Comparison of ENCODE assay signal across 14 cellular contexts in genomic region chr17:76277300-76278267, GRCh38. TPM values are rescaled to one million over a fixed set of nuclear protein-coding genes. Genes with fewer than 3 reads are reported as not detected.
DNase-seq lines count a peak whose midpoint lies in the region; ATAC-seq and TF ChIP-seq lines count a peak whose summit lies in the region.
"Had no signal": no experiment of that assay in that cellular context is flagged by ENCODE, and none has a peak within 500 bp of the region (broad histone marks: within the 10 kb centered on the region; RNA-seq: fewer than 3 reads in every experiment).

No MANE protein-coding gene starts in this region.

- TF ChIP-seq RAD21 in HCT116 (IDR thresholded peaks at IDR 0.05; ENCODE audit: low read depth) = no peak

- ATAC-seq in HCT116 (no peak), GM21381 (IDR thresholded peaks at IDR 0.05; ENCODE audit: unreplicated experiment) (no peak)
- ATAC-seq in naive thymus-derived CD4-positive, alpha-beta T cell = no peak

- no peak for TF ChIP-seq CTCF in HCT116 (IDR thresholded peaks at IDR 0.05 in 2 of 3, conservative IDR thresholded peaks at IDR 0.05 in 1 of 3; ENCODE audit: borderline replicate concordance in 1 of 3, insufficient read depth in 1 of 3, low read depth in 2 of 3, low read length in 2 of 3)
- no peak for TF ChIP-seq CTCF in Calu3 (IDR thresholded peaks at IDR 0.05; ENCODE audit: unreplicated experiment)

- BruUV-seq in HCT116 (replicated peaks; lab: Mats Ljungman, UMichigan) = no TSS peak
- no TSS peak for BruUV-seq in Calu3 (replicated peaks; lab: Mats Ljungman, UMichigan)

- H3K9ac ChIP-seq in HCT116 (ENCODE audit: low read length) = no peak overlapping the region

- no peaks in the 10 kb centered on the region for H3K36me3 Mint-ChIP-seq in activated CD4-positive, alpha-beta T cell treated with anti-CD3 and anti-CD28 coated beads, Interleukin-2, amount 10 ng/mL, durations not matched to agents 7 days and 5 days (ENCODE audit: low read depth)
- no peaks in the 10 kb centered on the region for H3K36me3 Mint-ChIP-seq in naive thymus-derived CD4-positive, alpha-beta T cell
- H3K36me3 Mint-ChIP-seq in Calu3 (ENCODE audit: insufficient read depth, unreplicated experiment) = peaks cover 30% of the 10 kb centered on the region

- H3K9me3 Mint-ChIP-seq in activated CD4-positive, alpha-beta T cell treated with anti-CD3 and anti-CD28 coated beads, Interleukin-2, amount 10 ng/mL, durations not matched to agents 7 days and 5 days = no peaks in the 10 kb centered on the region
- H3K9me3 Mint-ChIP-seq in naive thymus-derived CD4-positive, alpha-beta T cell = no peaks in the 10 kb centered on the region
- H3K9me3 Mint-ChIP-seq in Calu3 (ENCODE audit: low read depth, unreplicated experiment) = no peaks in the 10 kb centered on the region

- H3K4me1 ChIP-seq in HCT116 (ENCODE audit: control insufficient read depth in 1 of 2, insufficient read depth in 2 of 2, low read length in 2 of 2) = peaks cover 0 to 15% of the 10 kb centered on the region in 2 experiments; a peak in 2 of 4 replicates
- H3K4me1 ChIP-seq in naive thymus-derived CD4-positive, alpha-beta T cell (ENCODE audit: control insufficient read depth in 2 of 2, insufficient read depth in 2 of 2, low read length in 2 of 2) = peaks cover 16 to 33% of the 10 kb centered on the region in 2 donors

- no peak overlapping the region for H3K4me2 ChIP-seq in HCT116 (ENCODE audit: low read length)

- no peak overlapping the region for H3K4me3 ChIP-seq in HCT116 (replicated peaks in 1 of 2; ENCODE audit: low read depth in 1 of 2, low read length in 2 of 2)
- no peak overlapping the region for H3K4me3 ChIP-seq in naive thymus-derived CD4-positive, alpha-beta T cell (ENCODE audit: low read length)
- H3K4me3 ChIP-seq: breast epithelium had no signal

- H3K27me3 Mint-ChIP-seq in activated CD4-positive, alpha-beta T cell treated with anti-CD3 and anti-CD28 coated beads, Interleukin-2, amount 10 ng/mL, durations not matched to agents 7 days and 5 days = no peaks in the 10 kb centered on the region
- H3K27me3 Mint-ChIP-seq in naive thymus-derived CD4-positive, alpha-beta T cell = no peaks in the 10 kb centered on the region
- no peaks in the 10 kb centered on the region for H3K27me3 Mint-ChIP-seq in Calu3 (ENCODE audit: unreplicated experiment)

- H3K4me1 Mint-ChIP-seq in activated CD4-positive, alpha-beta T cell treated with anti-CD3 and anti-CD28 coated beads, Interleukin-2, amount 10 ng/mL, durations not matched to agents 7 days and 5 days = peaks cover 44% of the 10 kb centered on the region
- peaks cover 16 to 45% (median 36%) of the 10 kb centered on the region in 7 donors for H3K4me1 Mint-ChIP-seq in naive thymus-derived CD4-positive, alpha-beta T cell
- peaks cover 8% of the 10 kb centered on the region for H3K4me1 Mint-ChIP-seq in Calu3 (ENCODE audit: low read depth, unreplicated experiment)

- no peak for TF ChIP-seq POLR2A in HCT116 (IDR thresholded peaks at IDR 0.05; ENCODE audit: borderline replicate concordance, extremely low read depth, insufficient read depth, insufficient read length)

- intact Hi-C loops in HCT116 (cut with micrococcal nuclease) (loop anchor here (2.0 to 5.0 kb wide), 2 partner anchors 250 to 263 kb away; partner anchors contain the start of gene EVPL), Calu3 (cut with micrococcal nuclease; ENCODE audit: unreplicated experiment) (loop anchor here (2.0 to 5.0 kb wide), 2 partner anchors 40 to 155 kb away; no protein-coding TSS in a partner anchor)
- intact Hi-C loops in naive thymus-derived CD4-positive, alpha-beta T cell (cut with micrococcal nuclease) = loop anchor here in 1 of 2 donors (2.0 kb wide), 1 partner anchor 21 kb away; no protein-coding TSS in a partner anchor

- no peaks in the 10 kb centered on the region for H3K9me3 ChIP-seq in HCT116 (ENCODE audit: control insufficient read depth in 1 of 2, insufficient read depth in 1 of 2, low read depth in 1 of 2, low read length in 2 of 2)
- no peaks in the 10 kb centered on the region for H3K9me3 ChIP-seq in naive thymus-derived CD4-positive, alpha-beta T cell (ENCODE audit: control insufficient read depth in 2 of 3, low read length in 3 of 3)
- H3K9me3 ChIP-seq: breast epithelium had no signal

- H4K20me1 ChIP-seq in HCT116 (ENCODE audit: insufficient read depth) = no peaks in the 10 kb centered on the region

- H3K27ac ChIP-seq in HCT116 (ENCODE audit: low read depth, low read length) = peak overlapping the region; percentile 5; the same call in 1 of the 2 replicates
- no peak overlapping the region for H3K27ac ChIP-seq in naive thymus-derived CD4-positive, alpha-beta T cell (ENCODE audit: low read depth, low read length)

- H2AFZ ChIP-seq in HCT116 (ENCODE audit: low read depth, low read length, poor library complexity, severe bottlenecking) = no peak overlapping the region

- H3K36me3 ChIP-seq in HCT116 (ENCODE audit: control insufficient read depth in 1 of 2, insufficient read depth in 2 of 2, low read length in 2 of 2) = no peaks in the 10 kb centered on the region
- no peaks in the 10 kb centered on the region for H3K36me3 ChIP-seq in naive thymus-derived CD4-positive, alpha-beta T cell (ENCODE audit: control insufficient read depth in 2 of 3, insufficient read depth in 3 of 3, low read length in 3 of 3)
- H3K36me3 ChIP-seq: breast epithelium had no signal

- RAD21 ChIA-PET in HCT116 (lab: Charles Lee; ENCODE audit: low non-redundant PET in 1 of 2, low total read pairs in 2 of 2, uncharacterized antibody in 2 of 2, unreplicated experiment in 2 of 2) = no interaction called here

- no peaks in the 10 kb centered on the region for H3K9me2 ChIP-seq in HCT116 (ENCODE audit: insufficient read depth)

- CTCF ChIA-PET in activated CD4-positive, alpha-beta T cell treated with anti-CD3 and anti-CD28 coated beads, Interleukin-2, amount 10 ng/mL, durations not matched to agents 7 days and 5 days (lab: Charles Lee) = interaction anchor here (0.6 to 7.4 kb wide), 7 partner anchors 8 to 669 kb away, joined by 3 to 160 read pairs (median 4); no protein-coding TSS in a partner anchor
- CTCF ChIA-PET in HCT116 (lab: Charles Lee) = interaction anchor here (2.4 to 5.1 kb wide), 3 partner anchors 14 to 263 kb away, joined by 22 to 132 read pairs (median 34); partner anchors contain the start of gene UBALD2
- CTCF ChIA-PET in naive thymus-derived CD4-positive, alpha-beta T cell (lab: Charles Lee) = interaction anchor here (0.7 to 6.2 kb wide), 8 partner anchors 9 to 261 kb away, joined by 3 to 191 read pairs (median 16); partner anchors contain the start of genes FOXJ1 and UBALD2
- CTCF ChIA-PET in Calu3 (lab: Charles Lee) = no interaction called here

- H3K79me2 ChIP-seq in HCT116 (ENCODE audit: insufficient read depth, low read length) = no peaks in the 10 kb centered on the region

- POLR2A ChIA-PET in activated CD4-positive, alpha-beta T cell treated with anti-CD3 and anti-CD28 coated beads, Interleukin-2, amount 10 ng/mL, durations not matched to agents 7 days and 5 days (lab: Charles Lee) = no interaction called here
- POLR2A ChIA-PET in HCT116 (lab: Charles Lee) = no interaction called here
- POLR2A ChIA-PET in naive thymus-derived CD4-positive, alpha-beta T cell (lab: Charles Lee) = interaction anchor here (0.6 to 2.3 kb wide), 9 partner anchors 11 to 158 kb away, joined by 3 to 9 read pairs (median 3); partner anchors contain the start of gene UBALD2

- no peaks in the 10 kb centered on the region for H3K27me3 ChIP-seq in HCT116 (ENCODE audit: insufficient read depth, low read length)
- H3K27me3 ChIP-seq in naive thymus-derived CD4-positive, alpha-beta T cell (ENCODE audit: control insufficient read depth in 2 of 2, insufficient read depth in 2 of 2, low read length in 2 of 2) = no peaks in the 10 kb centered on the region
- H3K27me3 ChIP-seq: breast epithelium had no signal

- H3K27ac Mint-ChIP-seq in activated CD4-positive, alpha-beta T cell treated with anti-CD3 and anti-CD28 coated beads, Interleukin-2, amount 10 ng/mL, durations not matched to agents 7 days and 5 days = peak overlapping the region; percentile 76
- peak overlapping the region in 7 of 9 donors; percentile 0 to 76 (median 38) for H3K27ac Mint-ChIP-seq in naive thymus-derived CD4-positive, alpha-beta T cell
- no peak overlapping the region for H3K27ac Mint-ChIP-seq in Calu3 (ENCODE audit: unreplicated experiment)

- no peak for DNase-seq in activated CD4-positive, alpha-beta T cell treated with anti-CD3 and anti-CD28 coated beads, Interleukin-2, amount 10 ng/mL, durations not matched to agents 7 days and 5 days
- no peak for DNase-seq in activated CD4-positive, alpha-beta T cell treated with anti-CD3 and anti-CD28 coated beads for 4 hours
- no peak for DNase-seq in HCT116 (ENCODE audit: low read depth, low spot score)
- peak; percentile 14 for DNase-seq in activated naive CD4-positive, alpha-beta T cell treated with anti-CD3 and anti-CD28 coated beads, Interleukin-2, amount 50 U/mL, for 16 hours
- DNase-seq in naive thymus-derived CD4-positive, alpha-beta T cell = no peak
- DNase-seq in COLO668 (lab: John Stamatoyannopoulos, UW; ENCODE audit: unreplicated experiment) = no peak
- DNase-seq in Calu3 = no peak
- DNase-seq: effector memory CD4-positive, alpha-beta T cell; HCEC 1CT; NCI-H2081 treated with DMSO at 0.1 percent for 48 hours; NCI-H774; nucleus accumbens had no signal

- H3K4me3 Mint-ChIP-seq in activated CD4-positive, alpha-beta T cell treated with anti-CD3 and anti-CD28 coated beads, Interleukin-2, amount 10 ng/mL, durations not matched to agents 7 days and 5 days = no peak overlapping the region
- no peak overlapping the region for H3K4me3 Mint-ChIP-seq in naive thymus-derived CD4-positive, alpha-beta T cell
- no peak overlapping the region for H3K4me3 Mint-ChIP-seq in Calu3 (ENCODE audit: low read depth, unreplicated experiment)

RNA-seq across cellular contexts. Expression of gene UBALD2, which starts 12.4 kb away (rescaled TPM):
- 100 to 1,000 TPM; 319 to 399 TPM for total RNA-seq in activated CD4-positive, alpha-beta T cell treated with anti-CD3 and anti-CD28 coated beads, Interleukin-2, amount 10 ng/mL, durations not matched to agents 7 days and 5 days
- total RNA-seq in HCT116 (2021; ENCODE audit: unreplicated experiment) (94.3 TPM), Calu3 (2022) (74.3 and 87.9 TPM in 2 replicates)
- polyA plus RNA-seq in HCT116 (2012) = 148 and 150 TPM in 2 replicates
- total RNA-seq in naive thymus-derived CD4-positive, alpha-beta T cell = 100 to 1,000 TPM; 103 to 263 (median 241) TPM
- polyA plus RNA-seq in naive thymus-derived CD4-positive, alpha-beta T cell = 10 to 100 TPM in 1 of 2 donors, 1 to 10 TPM in 1; 6.9 to 11.1 TPM

RNA-seq across cellular contexts. Expression of gene QRICH2, which starts 30.5 kb away (rescaled TPM):
- 1 to 10 TPM; 3.6 to 3.7 TPM for total RNA-seq in activated CD4-positive, alpha-beta T cell treated with anti-CD3 and anti-CD28 coated beads, Interleukin-2, amount 10 ng/mL, durations not matched to agents 7 days and 5 days
- total RNA-seq in HCT116 (2021; ENCODE audit: unreplicated experiment) = 4.9 TPM
- 2.5 and 3.3 TPM in 2 replicates for polyA plus RNA-seq in HCT116 (2012)
- 1 to 10 TPM; 2.1 to 6.8 (median 4.0) TPM for total RNA-seq in naive thymus-derived CD4-positive, alpha-beta T cell
- polyA plus RNA-seq in naive thymus-derived CD4-positive, alpha-beta T cell = under 1 TPM; 0.09 to 0.71 TPM
- total RNA-seq in Calu3 (2022) = 3.0 and 3.9 TPM in 2 replicates

RNA-seq across cellular contexts. Expression of gene RNF157, which starts 37.3 kb away (rescaled TPM):
- total RNA-seq in activated CD4-positive, alpha-beta T cell treated with anti-CD3 and anti-CD28 coated beads, Interleukin-2, amount 10 ng/mL, durations not matched to agents 7 days and 5 days = 100 to 1,000 TPM; 121 to 129 TPM
- total RNA-seq in HCT116 (2021; ENCODE audit: unreplicated experiment) (0.86 TPM), Calu3 (2022) (15.3 and 17.6 TPM in 2 replicates)
- 0.54 and 0.59 TPM in 2 replicates for polyA plus RNA-seq in HCT116 (2012)
- total RNA-seq in naive thymus-derived CD4-positive, alpha-beta T cell = 10 to 100 TPM; 49.2 to 96.3 (median 50.8) TPM
- 10 to 100 TPM; 10.4 to 17.3 TPM for polyA plus RNA-seq in naive thymus-derived CD4-positive, alpha-beta T cell
